ENCODE assay signal across 18 cellular contexts in the genomic region with DNA sequence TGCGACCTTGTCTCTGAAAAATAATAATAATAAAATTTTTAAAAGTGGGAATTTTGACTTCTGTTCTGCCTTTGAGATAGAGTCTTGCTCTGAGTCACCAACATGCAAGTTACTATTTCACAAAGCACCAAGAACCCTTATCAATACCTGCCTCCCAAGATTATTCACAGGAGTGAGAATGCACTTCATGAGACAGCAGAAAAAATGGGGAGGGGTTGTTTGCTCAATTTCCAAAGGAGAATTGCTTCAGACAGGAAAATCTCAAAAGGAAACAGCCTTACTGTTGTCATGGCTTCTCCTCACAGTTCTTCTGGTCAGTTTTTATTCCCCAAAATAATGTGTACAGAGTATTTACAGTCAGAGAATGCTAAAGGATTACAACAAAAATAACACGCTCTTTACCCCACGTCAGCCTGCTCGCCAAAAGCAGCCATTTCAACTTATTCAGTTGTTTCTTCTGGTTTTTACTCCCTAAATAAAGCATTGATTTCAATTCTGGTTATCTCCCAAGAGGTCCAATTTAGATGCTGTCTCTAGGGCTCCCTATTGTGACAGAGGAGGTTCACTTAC.
DNase-seq lines count a peak whose midpoint lies in the region; ATAC-seq and TF ChIP-seq lines count a peak whose summit lies in the region.
"Had no signal": no experiment of that assay in that cellular context is flagged by ENCODE, and none has a peak within 500 bp of the region (broad histone marks: within the 10 kb centered on the region; RNA-seq: fewer than 3 reads in every experiment).

No MANE protein-coding gene starts in this region.

- intact Hi-C loops in Calu3 (cut with micrococcal nuclease; ENCODE audit: unreplicated experiment) (no loop called here), activated B cell treated with CpG ODN at 0.5 μM for 24 hours (cut with micrococcal nuclease) (no loop called here)

- H3K27ac ChIP-seq in neutrophil, result peak overlapping the region; percentile 92
- H3K27ac ChIP-seq: epithelial cell of prostate, prostate gland, tibial artery had no signal

- no TSS peak for BruUV-seq in Calu3 (replicated peaks; lab: Mats Ljungman, UMichigan)

- peaks cover 74 to 76% of the 10 kb centered on the region in 2 experiments for H3K4me1 ChIP-seq in neutrophil (ENCODE audit: control insufficient read depth in 1 of 2, insufficient read depth in 1 of 2, low read depth in 1 of 2, low read length in 1 of 2)
- H3K4me1 ChIP-seq: BE2C, prostate gland had no signal

- POLR2A ChIA-PET in activated B cell treated with CpG ODN at 0.5 μM for 24 hours (lab: Charles Lee), result interaction anchor here (0.7 to 2.4 kb wide), 5 partner anchors 14 to 155 kb away, joined by 3 to 12 read pairs (median 3); partner anchors contain the start of genes C15orf39 and RPP25

- H3K27me3 ChIP-seq in neutrophil, result no peaks in the 10 kb centered on the region
- H3K27me3 ChIP-seq: BE2C, tibial artery had no signal

- H3K27me3 Mint-ChIP-seq in Calu3 (ENCODE audit: unreplicated experiment) (no peaks in the 10 kb centered on the region), activated B cell treated with CpG ODN at 0.5 μM for 24 hours (no peaks in the 10 kb centered on the region)

- no peaks in the 10 kb centered on the region for H3K9me3 ChIP-seq in neutrophil
- H3K9me3 ChIP-seq: BE2C, prostate gland, tibial artery had no signal

- H3K36me3 Mint-ChIP-seq in Calu3 (ENCODE audit: insufficient read depth, unreplicated experiment) (peaks cover 32% of the 10 kb centered on the region), activated B cell treated with CpG ODN at 0.5 μM for 24 hours (ENCODE audit: low read depth) (peaks cover 7% of the 10 kb centered on the region)

- H3K9me3 Mint-ChIP-seq in Calu3 (ENCODE audit: low read depth, unreplicated experiment), result peaks cover 4% of the 10 kb centered on the region
- H3K9me3 Mint-ChIP-seq in activated B cell treated with CpG ODN at 0.5 μM for 24 hours, result peaks cover 10% of the 10 kb centered on the region

- H3K27ac Mint-ChIP-seq in Calu3 (ENCODE audit: unreplicated experiment), result peak overlapping the region; percentile 24
- H3K27ac Mint-ChIP-seq in activated B cell treated with CpG ODN at 0.5 μM for 24 hours, result peak overlapping the region; percentile 68

- H3K4me3 Mint-ChIP-seq in Calu3 (ENCODE audit: low read depth, unreplicated experiment), result no peak overlapping the region
- peak overlapping the region; percentile 4 for H3K4me3 Mint-ChIP-seq in activated B cell treated with CpG ODN at 0.5 μM for 24 hours

- no peaks in the 10 kb centered on the region for H3K36me3 ChIP-seq in neutrophil
- H3K36me3 ChIP-seq: BE2C, prostate gland, tibial artery had no signal

- DNase-seq in Calu3 (no peak), activated B cell treated with CpG ODN at 0.5 μM for 24 hours (no peak), DMS114 treated with DMSO at 0.1 percent for 48 hours (lab: John Stamatoyannopoulos, UW; ENCODE audit: unreplicated experiment) (no peak)
- DNase-seq: activated CD4-positive, alpha-beta T cell treated with anti-CD3 and anti-CD28 coated beads, Interleukin-2, amount 50 U/mL, for 48 hours; activated naive CD4-positive, alpha-beta T cell treated with anti-CD3 and anti-CD28 coated beads, Interleukin-2, amount 50 U/mL, for 16 hours; activated T-cell treated with anti-CD3 and anti-CD28 coated beads, Interleukin-2, amount 50 U/mL, for 1 hour; BE2C; HCEC 1CT; NCI-H2029 treated with DMSO at 0.1 percent for 48 hours; NCI-H510A treated with DMSO at 0.1 percent for 48 hours had no signal

- CTCF ChIA-PET in Calu3 (lab: Charles Lee) (interaction anchor here (0.9 to 1.0 kb wide), 2 partner anchors 47 to 69 kb away, joined by 3 to 4 read pairs; no protein-coding TSS in a partner anchor), activated B cell treated with CpG ODN at 0.5 μM for 24 hours (lab: Charles Lee) (interaction anchor here (0.7 to 2.3 kb wide), 2 partner anchors 69 to 89 kb away, joined by 3 to 7 read pairs; partner anchors contain the start of gene C15orf39)

- H3K4me3 ChIP-seq in neutrophil (ENCODE audit: low read depth in 1 of 2, low read length in 1 of 2), result peak overlapping the region; percentile 3 to 42
- H3K4me3 ChIP-seq: coronary artery, prostate gland, tibial artery had no signal

- no peak for TF ChIP-seq CTCF in Calu3 (IDR thresholded peaks at IDR 0.05; ENCODE audit: unreplicated experiment)
- no peak for TF ChIP-seq CTCF in activated B cell treated with CpG ODN at 0.5 μM for 24 hours (IDR thresholded peaks at IDR 0.05)
- no peak for TF ChIP-seq CTCF in neutrophil (IDR thresholded peaks at IDR 0.05)

- peaks cover 39% of the 10 kb centered on the region for H3K4me1 Mint-ChIP-seq in Calu3 (ENCODE audit: low read depth, unreplicated experiment)
- peaks cover 66% of the 10 kb centered on the region for H3K4me1 Mint-ChIP-seq in activated B cell treated with CpG ODN at 0.5 μM for 24 hours

- peak; percentile 4 for ATAC-seq in HG03175 (IDR thresholded peaks at IDR 0.05; ENCODE audit: unreplicated experiment)
- no peak for ATAC-seq in activated B cell treated with CpG ODN at 0.5 μM for 24 hours (ENCODE audit: low read depth)
- ATAC-seq in HG02981 (IDR thresholded peaks at IDR 0.05; ENCODE audit: unreplicated experiment), result no peak
- ATAC-seq in SK-N-SH treated with all-trans-retinoic acid at 6 μM for 48 hours, result no peak

TF ChIP-seq in SK-N-SH treated with all-trans-retinoic acid at 6 μM for 48 hours, 23 proteins besides CTCF, POLR2A, EP300 and RAD21:
- TF ChIP-seq OSR1 (CRISPR knock-in tag; IDR thresholded peaks at IDR 0.05) (no peak), ZNF70 (CRISPR knock-in tag; IDR thresholded peaks at IDR 0.05) (no peak), SNAI2 (CRISPR knock-in tag; IDR thresholded peaks at IDR 0.05) (no peak)
- TF ChIP-seq, protein P1, sequence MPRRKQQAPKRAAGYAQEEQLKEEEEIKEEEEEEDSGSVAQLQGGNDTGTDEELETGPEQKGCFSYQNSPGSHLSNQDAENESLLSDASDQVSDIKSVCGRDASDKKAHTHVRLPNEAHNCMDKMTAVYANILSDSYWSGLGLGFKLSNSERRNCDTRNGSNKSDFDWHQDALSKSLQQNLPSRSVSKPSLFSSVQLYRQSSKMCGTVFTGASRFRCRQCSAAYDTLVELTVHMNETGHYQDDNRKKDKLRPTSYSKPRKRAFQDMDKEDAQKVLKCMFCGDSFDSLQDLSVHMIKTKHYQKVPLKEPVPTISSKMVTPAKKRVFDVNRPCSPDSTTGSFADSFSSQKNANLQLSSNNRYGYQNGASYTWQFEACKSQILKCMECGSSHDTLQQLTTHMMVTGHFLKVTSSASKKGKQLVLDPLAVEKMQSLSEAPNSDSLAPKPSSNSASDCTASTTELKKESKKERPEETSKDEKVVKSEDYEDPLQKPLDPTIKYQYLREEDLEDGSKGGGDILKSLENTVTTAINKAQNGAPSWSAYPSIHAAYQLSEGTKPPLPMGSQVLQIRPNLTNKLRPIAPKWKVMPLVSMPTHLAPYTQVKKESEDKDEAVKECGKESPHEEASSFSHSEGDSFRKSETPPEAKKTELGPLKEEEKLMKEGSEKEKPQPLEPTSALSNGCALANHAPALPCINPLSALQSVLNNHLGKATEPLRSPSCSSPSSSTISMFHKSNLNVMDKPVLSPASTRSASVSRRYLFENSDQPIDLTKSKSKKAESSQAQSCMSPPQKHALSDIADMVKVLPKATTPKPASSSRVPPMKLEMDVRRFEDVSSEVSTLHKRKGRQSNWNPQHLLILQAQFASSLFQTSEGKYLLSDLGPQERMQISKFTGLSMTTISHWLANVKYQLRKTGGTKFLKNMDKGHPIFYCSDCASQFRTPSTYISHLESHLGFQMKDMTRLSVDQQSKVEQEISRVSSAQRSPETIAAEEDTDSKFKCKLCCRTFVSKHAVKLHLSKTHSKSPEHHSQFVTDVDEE (CRISPR knock-in tag; IDR thresholded peaks at IDR 0.05), result no peak
- TF ChIP-seq, protein P2, sequence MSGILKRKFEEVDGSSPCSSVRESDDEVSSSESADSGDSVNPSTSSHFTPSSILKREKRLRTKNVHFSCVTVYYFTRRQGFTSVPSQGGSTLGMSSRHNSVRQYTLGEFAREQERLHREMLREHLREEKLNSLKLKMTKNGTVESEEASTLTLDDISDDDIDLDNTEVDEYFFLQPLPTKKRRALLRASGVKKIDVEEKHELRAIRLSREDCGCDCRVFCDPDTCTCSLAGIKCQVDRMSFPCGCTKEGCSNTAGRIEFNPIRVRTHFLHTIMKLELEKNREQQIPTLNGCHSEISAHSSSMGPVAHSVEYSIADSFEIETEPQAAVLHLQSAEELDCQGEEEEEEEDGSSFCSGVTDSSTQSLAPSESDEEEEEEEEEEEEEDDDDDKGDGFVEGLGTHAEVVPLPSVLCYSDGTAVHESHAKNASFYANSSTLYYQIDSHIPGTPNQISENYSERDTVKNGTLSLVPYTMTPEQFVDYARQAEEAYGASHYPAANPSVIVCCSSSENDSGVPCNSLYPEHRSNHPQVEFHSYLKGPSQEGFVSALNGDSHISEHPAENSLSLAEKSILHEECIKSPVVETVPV (CRISPR knock-in tag; IDR thresholded peaks at IDR 0.05), result no peak
